In the genomic region with DNA sequence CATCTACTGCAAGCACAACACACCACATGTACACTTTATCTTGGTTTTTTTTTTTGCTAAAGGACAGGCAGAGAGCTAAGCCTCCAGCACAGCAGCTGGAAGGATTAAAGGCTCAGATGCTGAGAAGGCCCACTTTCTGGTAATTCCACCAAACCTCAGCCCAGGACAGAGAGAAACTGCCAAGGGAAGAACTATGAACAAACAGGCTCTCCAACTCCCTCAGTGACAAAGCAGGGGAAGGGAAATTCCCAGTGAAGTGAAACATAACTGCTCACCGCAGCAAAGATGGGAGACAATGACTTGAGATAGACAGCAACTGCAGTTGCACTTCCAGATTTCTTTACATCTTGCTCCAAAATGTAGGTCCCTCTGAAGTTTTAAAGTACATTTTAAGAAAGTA, we compare ENCODE assay signal across 10 cellular contexts. TPM values are rescaled to one million over a fixed set of nuclear protein-coding genes. Genes with fewer than 3 reads are reported as not detected.
DNase-seq lines count a peak whose midpoint lies in the region; ATAC-seq and TF ChIP-seq lines count a peak whose summit lies in the region.
"Had no signal": no experiment of that assay in that cellular context is flagged by ENCODE, and none has a peak within 500 bp of the region (broad histone marks: within the 10 kb centered on the region; RNA-seq: fewer than 3 reads in every experiment).

No MANE protein-coding gene starts in this region.

- H3K27me3 Mint-ChIP-seq in CD4-positive, alpha-beta T cell, result peaks cover 69% of the 10 kb centered on the region

- no peak overlapping the region for H3K27ac Mint-ChIP-seq in CD4-positive, alpha-beta T cell

- POLR2A ChIA-PET in CD4-positive, alpha-beta T cell (lab: Charles Lee), result interaction anchor here (0.6 kb wide), 1 partner anchor 123 kb away, joined by 3 read pairs; no protein-coding TSS in a partner anchor

- H3K9me3 ChIP-seq in WERI-Rb-1 (ENCODE audit: severe bottlenecking), result no peaks in the 10 kb centered on the region
- H3K9me3 ChIP-seq in CD4-positive, alpha-beta T cell (ENCODE audit: control insufficient read depth, low read length), result no peaks in the 10 kb centered on the region

- H3K36me3 Mint-ChIP-seq in CD4-positive, alpha-beta T cell (ENCODE audit: low read depth), result no peaks in the 10 kb centered on the region

- intact Hi-C loops in Right ventricle myocardium inferior (cut with DNase I) (no loop called here), left colon (cut with DNase I, micrococcal nuclease) (no loop called here)
- intact Hi-C loops in CD4-positive, alpha-beta T cell (cut with DNase I, micrococcal nuclease), result no loop called here

- DNase-seq in CD1c-positive myeloid dendritic cell (ENCODE audit: extremely low spot score) (peak; percentile 29), GM19238 (ENCODE audit: insufficient read length, low spot score) (peak; percentile 15), WERI-Rb-1 (peak; percentile 80), Right ventricle myocardium inferior (ENCODE audit: missing footprints) (no peak), left colon (no peak)
- no peak for DNase-seq in CD4-positive, alpha-beta T cell
- no peak for DNase-seq in central memory CD4-positive, alpha-beta T cell
- DNase-seq: NCI-H2029 treated with DMSO at 0.1 percent for 48 hours had no signal

- CTCF ChIA-PET in CD4-positive, alpha-beta T cell (lab: Charles Lee), result no interaction called here

- no peak overlapping the region for H3K4me3 Mint-ChIP-seq in CD4-positive, alpha-beta T cell

- peak overlapping the region; percentile 94 for H3K27ac ChIP-seq in WERI-Rb-1
- no peak overlapping the region for H3K27ac ChIP-seq in CD4-positive, alpha-beta T cell (ENCODE audit: low read depth, low read length)

- peaks cover 72% of the 10 kb centered on the region for H3K36me3 ChIP-seq in WERI-Rb-1

- H3K27me3 ChIP-seq in WERI-Rb-1 (ENCODE audit: insufficient read depth, low read depth, severe bottlenecking), result no peaks in the 10 kb centered on the region
- peaks cover 42% of the 10 kb centered on the region for H3K27me3 ChIP-seq in CD4-positive, alpha-beta T cell (ENCODE audit: control insufficient read depth, insufficient read depth, low read length)

- H3K4me1 Mint-ChIP-seq in CD4-positive, alpha-beta T cell (ENCODE audit: low read depth), result peaks cover 18% of the 10 kb centered on the region

- H3K4me3 ChIP-seq in WERI-Rb-1 (ENCODE audit: low read depth, low read length), result peak overlapping the region; percentile 26

- H3K9me3 Mint-ChIP-seq in CD4-positive, alpha-beta T cell, result no peaks in the 10 kb centered on the region

- peak; percentile 74 for ATAC-seq in HG02973 (IDR thresholded peaks at IDR 0.05; ENCODE audit: unreplicated experiment)
- ATAC-seq in Right ventricle myocardium inferior, result no peak
- ATAC-seq in left colon, result no peak
- no peak for ATAC-seq in CD4-positive, alpha-beta T cell (ENCODE audit: poor library complexity)

- TF ChIP-seq CTCF in WERI-Rb-1 (IDR thresholded peaks at IDR 0.05; ENCODE audit: low read depth, low read length), result no peak
- no peak for TF ChIP-seq CTCF in CD4-positive, alpha-beta T cell (IDR thresholded peaks at IDR 0.05)

RNA-seq across cellular contexts. Expression of a gene that starts 4.8 kb away (rescaled TPM):
- total RNA-seq in Right ventricle myocardium inferior (3.5 TPM), left colon (100 to 1,000 TPM in 1 of 2 donors, 10 to 100 TPM in 1; 84.1 to 121 TPM)
- not detected for total RNA-seq in CD4-positive, alpha-beta T cell
- total RNA-seq: T-helper 2 cell treated with Interferon-gamma antibody and Interleukin-4, amounts not matched to agents 100 ng/mL and 5 ng/mL, for 36 hours had no signal

Comparison
In these comparisons a context has a peak if more than half of its experiments do, and no peak if none do; other contexts are left out.
1. DNase-seq: peak in CD1c-positive myeloid dendritic cell (single experiment), GM19238 (single experiment) and WERI-Rb-1 (single experiment); none in Right ventricle myocardium inferior (single experiment), left colon (0 of 2), CD4-positive, alpha-beta T cell (0 of 10) and central memory CD4-positive, alpha-beta T cell (single experiment).
2. RNA of a gene that starts 4.8 kb away (total RNA-seq): 84.1 to 121 TPM in left colon; 3.5 TPM in Right ventricle myocardium inferior (single experiment) and not detected in CD4-positive, alpha-beta T cell; every median in the first group is over 10 times any median in the second.